9 cellular contexts compared by ENCODE assay signal in the genomic region with DNA sequence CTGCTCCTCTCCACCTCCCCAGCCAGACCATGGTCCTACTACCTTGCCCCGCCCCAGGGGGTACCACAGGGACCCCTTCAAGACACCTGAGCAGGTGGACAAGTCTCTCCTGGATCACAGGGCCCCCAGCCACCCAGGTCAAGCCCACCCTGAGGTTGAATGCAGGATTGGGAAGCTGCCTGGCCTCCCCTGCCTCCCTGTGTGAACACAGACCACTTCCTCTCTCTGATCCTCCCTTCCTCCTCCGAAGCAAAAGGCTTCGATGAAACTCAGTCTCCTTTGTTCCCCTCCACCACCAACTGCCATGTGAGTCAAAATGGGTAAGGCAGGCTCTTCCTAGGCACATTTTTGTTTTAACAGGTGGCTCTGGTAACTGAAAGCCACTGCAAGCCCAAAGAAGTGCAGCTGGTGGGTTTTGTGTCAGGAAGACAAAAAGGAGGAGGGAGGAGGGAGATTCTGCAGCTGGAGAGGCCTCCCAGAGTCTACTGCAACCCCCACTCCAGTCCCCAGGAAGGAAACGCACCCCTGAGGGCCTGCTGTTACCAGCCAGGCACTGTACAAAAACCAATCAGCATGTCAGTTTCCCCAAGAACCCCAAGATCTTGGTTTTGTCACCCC. TPM values are rescaled to one million over a fixed set of nuclear protein-coding genes. Genes with fewer than 3 reads are reported as not detected.
A peak's percentile ranks its signal among the peaks of the same experiment; 100 is the strongest.
DNase-seq lines count a peak whose midpoint lies in the region; ATAC-seq, FAIRE-seq and TF ChIP-seq lines count a peak whose summit lies in the region.
"Had no signal": no experiment of that assay in that cellular context is flagged by ENCODE, and none has a peak within 500 bp of the region (broad histone marks: within the 10 kb centered on the region; RNA-seq: fewer than 3 reads in every experiment).

No MANE protein-coding gene starts in this region.

- no peak overlapping the region for H3K4me3 ChIP-seq in HL-60 (replicated peaks; ENCODE audit: insufficient read depth, low read length)
- no peak overlapping the region for H3K4me3 ChIP-seq in pancreas

- peaks cover 11 to 23% (median 18%) of the 10 kb centered on the region in 3 donors for H3K4me1 ChIP-seq in pancreas

- FAIRE-seq in pancreas (lab: Jason Lieb, UNC) = no peak
- FAIRE-seq: G401.6 had no signal

- H3K27me3 ChIP-seq in HL-60 (ENCODE audit: insufficient read depth, poor library complexity, severe bottlenecking) (no peaks in the 10 kb centered on the region), pancreas (no peaks in the 10 kb centered on the region)

- H3K36me3 ChIP-seq in pancreas = no peaks in the 10 kb centered on the region

- H3K4me3 Mint-ChIP-seq in T-helper 2 cell treated with Interferon-gamma antibody and Interleukin-4, amounts not matched to agents 5 μg/mL and 100 μg/mL, for 36 hours = peak overlapping the region; percentile 82

- peak; percentile 35 for DNase-seq in activated CD4-positive, alpha-beta T cell treated with anti-CD3 and anti-CD28 coated beads for 48 hours
- no peak for DNase-seq in activated CD4-positive, alpha-beta T cell treated with anti-CD3 and anti-CD28 coated beads, Interleukin-2, amount 50 U/mL, for 4 hours
- DNase-seq in HL-60 (ENCODE audit: low read depth in 1 of 2, low spot score in 1 of 2) = peak; percentile 88 to 93
- peak; percentile 30 for DNase-seq in T-helper 2 cell treated with Interferon-gamma antibody and Interleukin-4, amounts not matched to agents 5 μg/mL and 100 μg/mL, for 36 hours (ENCODE audit: low spot score)
- DNase-seq in medulla oblongata (ENCODE audit: extremely low spot score) = peak; percentile 45
- DNase-seq in NCI-H446 treated with DMSO at 0.1 percent for 48 hours (lab: John Stamatoyannopoulos, UW) = no peak
- no peak for DNase-seq in NCI-H128 (lab: John Stamatoyannopoulos, UW; ENCODE audit: unreplicated experiment)
- DNase-seq in pancreas = no peak

- H3K27ac ChIP-seq in HL-60 (replicated peaks) = peak overlapping the region; percentile 88
- H3K27ac ChIP-seq in pancreas = peak overlapping the region in 1 of 4 donors; percentile 31

- peaks cover 84% of the 10 kb centered on the region for H3K4me1 Mint-ChIP-seq in T-helper 2 cell treated with Interferon-gamma antibody and Interleukin-4, amounts not matched to agents 5 μg/mL and 100 μg/mL, for 36 hours (ENCODE audit: low read depth)

- TF ChIP-seq CTCF in HL-60 (IDR thresholded peaks at IDR 0.05; ENCODE audit: insufficient read depth, low read length) (no peak), pancreas (IDR thresholded peaks at IDR 0.05) (no peak)

- H3K9me3 ChIP-seq in pancreas = no peaks in the 10 kb centered on the region

- H3K27me3 Mint-ChIP-seq in T-helper 2 cell treated with Interferon-gamma antibody and Interleukin-4, amounts not matched to agents 5 μg/mL and 100 μg/mL, for 36 hours (ENCODE audit: low read depth) = no peaks in the 10 kb centered on the region

- peaks cover 30% of the 10 kb centered on the region for H3K36me3 Mint-ChIP-seq in T-helper 2 cell treated with Interferon-gamma antibody and Interleukin-4, amounts not matched to agents 5 μg/mL and 100 μg/mL, for 36 hours (ENCODE audit: low read depth)

- peak overlapping the region; percentile 97 for H3K27ac Mint-ChIP-seq in T-helper 2 cell treated with Interferon-gamma antibody and Interleukin-4, amounts not matched to agents 5 μg/mL and 100 μg/mL, for 36 hours

- ATAC-seq in pancreas = no peak

- intact Hi-C loops in pancreas (cut with DNase I) = no loop called here

- 68 to 75% methylated on average over 4 of the region's 4 CpGs for WGBS in pancreas, 2 donors

- no peaks in the 10 kb centered on the region for H3K9me3 Mint-ChIP-seq in T-helper 2 cell treated with Interferon-gamma antibody and Interleukin-4, amounts not matched to agents 5 μg/mL and 100 μg/mL, for 36 hours

RNA-seq across cellular contexts. Expression of gene ADA, which starts 5.4 kb away (rescaled TPM):
- 1 to 10 TPM; 2.9 to 5.9 (median 3.2) TPM for total RNA-seq in pancreas
- 1 to 10 TPM; 5.1 to 6.0 TPM for polyA plus RNA-seq in pancreas

Comparison
In these comparisons a context has a peak if more than half of its experiments do, and no peak if none do; other contexts are left out.
1. DNase-seq: peak in activated CD4-positive, alpha-beta T cell treated with anti-CD3 and anti-CD28 coated beads for 48 hours (single experiment), HL-60 (2 of 2), T-helper 2 cell treated with Interferon-gamma antibody and Interleukin-4, amounts not matched to agents 5 μg/mL and 100 μg/mL, for 36 hours (single experiment) and medulla oblongata (single experiment); none in activated CD4-positive, alpha-beta T cell treated with anti-CD3 and anti-CD28 coated beads, Interleukin-2, amount 50 U/mL, for 4 hours (0 of 2), NCI-H446 treated with DMSO at 0.1 percent for 48 hours (single experiment), NCI-H128 (single experiment) and pancreas (0 of 6).